ENCODE assay signal across 25 cellular contexts in the genomic region with DNA sequence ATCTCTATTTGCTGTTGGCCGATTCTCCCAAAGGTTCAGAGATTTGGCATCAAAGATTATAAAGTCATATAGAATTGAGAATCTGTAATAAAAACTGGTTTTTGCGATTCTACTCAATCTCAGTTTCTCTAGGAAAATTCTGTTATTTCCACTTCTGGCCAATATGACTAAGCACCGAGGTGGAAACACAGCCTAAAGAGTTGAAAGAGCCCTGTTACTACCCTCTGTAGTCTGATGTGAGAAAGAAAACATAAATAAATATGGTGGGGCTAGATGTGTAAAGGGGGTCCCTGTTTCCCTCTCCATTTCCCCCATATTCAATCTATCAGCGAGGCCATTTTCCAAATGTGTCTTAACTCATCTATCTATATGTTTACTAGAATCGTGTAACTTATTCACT.
"Had no signal": no experiment of that assay in that cellular context is flagged by ENCODE, and none has a peak within 500 bp of the region (broad histone marks: within the 10 kb centered on the region; RNA-seq: fewer than 3 reads in every experiment).

No MANE protein-coding gene starts in this region.

- H3K27ac Mint-ChIP-seq: dendritic cell treated with granulocyte-macrophage colony-stimulating factor and Interleukin-4, amounts not matched to agents 40 ng/mL and 50 ng/mL, for 4 days; endodermal cell; mesothelial cell of epicardium; naive B cell; nephron progenitor cell; stimulated activated effector memory CD8-positive, alpha-beta T cell treated with anti-CD3 and anti-CD28 coated beads, Interleukin-12 subunit alpha, Interleukin-12 subunit beta, amount 100 ng/mL, for 72 hours had no signal

- H3K9me3 Mint-ChIP-seq: dendritic cell treated with granulocyte-macrophage colony-stimulating factor and Interleukin-4, amounts not matched to agents 40 ng/mL and 50 ng/mL, for 4 days; endodermal cell; mesothelial cell of epicardium; nephron progenitor cell; stimulated activated effector memory CD8-positive, alpha-beta T cell treated with anti-CD3 and anti-CD28 coated beads, Interleukin-12 subunit alpha, Interleukin-12 subunit beta, amount 100 ng/mL, for 72 hours had no signal

- DNase-seq: colonic mucosa; effector CD8-positive, alpha-beta T cell; foreskin fibroblast; gastrocnemius medialis; heart left ventricle; kidney; mesenchymal stem cell; mucosa of descending colon; naive B cell; nephron progenitor cell; nucleus accumbens; stimulated activated CD4-positive, alpha-beta T cell treated with anti-CD3 and anti-CD28 coated beads, Interleukin-12 subunit alpha, Interleukin-12 subunit beta, amount 100 ng/mL, for 4 hours; stimulated activated CD4-positive, alpha-beta T cell treated with anti-CD3 and anti-CD28 coated beads, Interleukin-1b, Interleukin-23, amount 100 ng/mL, for 48 hours; stimulated activated CD4-positive, alpha-beta T cell treated with anti-CD3 and anti-CD28 coated beads, Interleukin-4, amount 100 ng/mL, for 1 hour; transverse colon; upper lobe of right lung; uterus had no signal

- ATAC-seq: esophagus mucosa; gastrocnemius medialis; heart left ventricle; left lobe of liver; mucosa of descending colon; sciatic nerve; stimulated activated effector memory CD8-positive, alpha-beta T cell treated with anti-CD3 and anti-CD28 coated beads, Interleukin-12 subunit alpha, Interleukin-12 subunit beta, amount 100 ng/mL, for 72 hours; upper lobe of right lung had no signal

- H3K36me3 Mint-ChIP-seq: mesothelial cell of epicardium; stimulated activated effector memory CD8-positive, alpha-beta T cell treated with anti-CD3 and anti-CD28 coated beads, Interleukin-12 subunit alpha, Interleukin-12 subunit beta, amount 100 ng/mL, for 72 hours had no signal

- H3K4me1 Mint-ChIP-seq: mesothelial cell of epicardium had no signal

- H3K4me3 Mint-ChIP-seq: dendritic cell treated with granulocyte-macrophage colony-stimulating factor and Interleukin-4, amounts not matched to agents 40 ng/mL and 50 ng/mL, for 4 days; endodermal cell; mesothelial cell of epicardium; naive B cell; nephron progenitor cell; stimulated activated effector memory CD8-positive, alpha-beta T cell treated with anti-CD3 and anti-CD28 coated beads, Interleukin-12 subunit alpha, Interleukin-12 subunit beta, amount 100 ng/mL, for 72 hours; stimulated activated naive CD8-positive, alpha-beta T cell treated with anti-CD3 and anti-CD28 coated beads, Interleukin-15, Interleukin-2, amounts not matched to agents 100 ng/mL and 50 ng/mL, for 24 hours had no signal

- H3K27me3 Mint-ChIP-seq: dendritic cell treated with granulocyte-macrophage colony-stimulating factor and Interleukin-4, amounts not matched to agents 40 ng/mL and 50 ng/mL, for 4 days; naive B cell had no signal
